In the genomic region with DNA sequence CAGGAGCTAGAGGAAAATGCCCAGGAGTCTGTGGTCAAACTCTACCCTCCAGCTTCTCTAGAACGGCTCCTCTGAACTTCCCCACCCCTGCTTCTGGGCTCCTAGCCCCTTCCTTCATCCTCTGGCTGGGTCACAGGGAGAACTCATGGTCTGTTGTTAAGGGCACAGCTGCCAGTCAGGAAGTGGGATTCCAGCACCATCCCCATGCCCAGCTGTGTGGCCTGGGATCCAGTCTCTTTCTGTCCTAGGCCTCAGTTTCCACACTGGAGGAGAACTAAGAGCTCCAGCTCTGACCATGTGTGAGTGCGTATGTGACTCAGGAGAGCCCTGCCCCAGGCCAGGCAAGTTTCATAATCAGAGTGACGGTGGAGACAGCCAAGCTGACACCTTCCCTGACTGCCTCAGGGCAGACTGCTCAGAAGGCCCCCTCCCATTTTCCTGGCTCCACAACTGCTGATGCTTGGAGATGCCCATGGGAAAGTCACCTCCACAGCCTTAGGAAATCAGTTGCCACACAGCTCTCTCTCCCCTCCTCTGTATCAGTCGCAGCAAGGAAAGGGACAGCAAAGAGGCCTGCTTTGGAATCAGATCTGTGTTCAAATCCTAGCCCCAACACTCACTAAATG, we compare ENCODE assay signal across 9 cellular contexts. TPM values are rescaled to one million over a fixed set of nuclear protein-coding genes. Genes with fewer than 3 reads are reported as not detected.
A peak's percentile ranks its signal among the peaks of the same experiment; 100 is the strongest.
DNase-seq lines count a peak whose midpoint lies in the region; ATAC-seq and TF ChIP-seq lines count a peak whose summit lies in the region.
"Had no signal": no experiment of that assay in that cellular context is flagged by ENCODE, and none has a peak within 500 bp of the region (broad histone marks: within the 10 kb centered on the region; RNA-seq: fewer than 3 reads in every experiment).

No MANE protein-coding gene starts in this region.

- H3K27me3 ChIP-seq in CD4-positive, alpha-beta T cell (ENCODE audit: control insufficient read depth, insufficient read depth, low read length): no peaks in the 10 kb centered on the region
- no peaks in the 10 kb centered on the region for H3K27me3 ChIP-seq in MM.1S (replicated peaks; ENCODE audit: insufficient read depth, low read length)

- H3K27ac Mint-ChIP-seq in CD4-positive, alpha-beta T cell: peak overlapping the region; percentile 88
- H3K27ac Mint-ChIP-seq in nephron: no peak overlapping the region

- H3K4me3 Mint-ChIP-seq in CD4-positive, alpha-beta T cell: peak overlapping the region; percentile 91
- H3K4me3 Mint-ChIP-seq in nephron: peak overlapping the region; percentile 87 to 94 (median 90)

- no peaks in the 10 kb centered on the region for H3K27me3 Mint-ChIP-seq in CD4-positive, alpha-beta T cell
- H3K27me3 Mint-ChIP-seq in nephron (ENCODE audit: low read depth): no peaks in the 10 kb centered on the region

- no peak overlapping the region for H3K27ac ChIP-seq in CD4-positive, alpha-beta T cell (ENCODE audit: low read depth, low read length)
- H3K27ac ChIP-seq in MM.1S (ENCODE audit: low read length): no peak overlapping the region

- no peaks in the 10 kb centered on the region for H3K9me3 ChIP-seq in CD4-positive, alpha-beta T cell (ENCODE audit: control insufficient read depth, low read length)
- no peaks in the 10 kb centered on the region for H3K9me3 ChIP-seq in MM.1S (replicated peaks; ENCODE audit: insufficient read depth, low read length)

- no peaks in the 10 kb centered on the region for H3K9me3 Mint-ChIP-seq in CD4-positive, alpha-beta T cell
- H3K9me3 Mint-ChIP-seq in nephron: no peaks in the 10 kb centered on the region

- no peak overlapping the region for H3K9ac ChIP-seq in MM.1S (ENCODE audit: low read length)

- H3K79me2 ChIP-seq in MM.1S (ENCODE audit: low read length): peaks cover 23% of the 10 kb centered on the region

- TF ChIP-seq CTCF in CD4-positive, alpha-beta T cell (IDR thresholded peaks at IDR 0.05): no peak
- TF ChIP-seq CTCF in MM.1S (IDR thresholded peaks at IDR 0.05; ENCODE audit: low read length) (no peak), nephron (IDR thresholded peaks at IDR 0.05; ENCODE audit: unreplicated experiment in 3 of 3) (no peak)

- H3K4me1 Mint-ChIP-seq in CD4-positive, alpha-beta T cell (ENCODE audit: low read depth): peaks cover 64% of the 10 kb centered on the region
- H3K4me1 Mint-ChIP-seq in nephron: peaks cover 26% of the 10 kb centered on the region

- POLR2A ChIA-PET in CD4-positive, alpha-beta T cell (lab: Charles Lee): interaction anchor here (0.7 to 3.6 kb wide), 5 partner anchors 10 to 18 kb away, joined by 3 to 23 read pairs (median 3); no protein-coding TSS in a partner anchor

- peaks cover 33% of the 10 kb centered on the region for H3K4me1 ChIP-seq in MM.1S (ENCODE audit: low read length)

- no peaks in the 10 kb centered on the region for H3K36me3 ChIP-seq in MM.1S (replicated peaks; ENCODE audit: insufficient read depth, low read length)

- no peak for ATAC-seq in CD4-positive, alpha-beta T cell (ENCODE audit: poor library complexity)
- ATAC-seq in GM21723 (IDR thresholded peaks at IDR 0.05; ENCODE audit: unreplicated experiment) (no peak), HG03095 (IDR thresholded peaks at IDR 0.05; ENCODE audit: unreplicated experiment) (no peak)

- peaks cover 58% of the 10 kb centered on the region for H3K36me3 Mint-ChIP-seq in CD4-positive, alpha-beta T cell (ENCODE audit: low read depth)
- peaks cover 4% of the 10 kb centered on the region for H3K36me3 Mint-ChIP-seq in nephron (ENCODE audit: low read depth)

- no peak overlapping the region for H3K4me3 ChIP-seq in MM.1S (ENCODE audit: low read length)

- intact Hi-C loops in CD4-positive, alpha-beta T cell (cut with DNase I, micrococcal nuclease): loop anchor here in 1 of 2 experiments (5.0 kb wide), 6 partner anchors 64 to 1301 kb away; a partner anchor contains a TSS

- no peak for DNase-seq in CD4-positive, alpha-beta T cell
- no peak for DNase-seq in MM.1S
- DNase-seq in dedifferentiated amniotic fluid mesenchymal stem cell (ENCODE audit: extremely low spot score): peak; percentile 25
- DNase-seq in central memory CD4-positive, alpha-beta T cell: no peak
- no peak for DNase-seq in effector CD8-positive, alpha-beta T cell (lab: John Stamatoyannopoulos, UW)

- H4K20me1 ChIP-seq in MM.1S (ENCODE audit: insufficient read depth, low read length): no peaks in the 10 kb centered on the region

- H3F3A ChIP-seq in MM.1S (ENCODE audit: insufficient read depth, low read length): peaks cover 7% of the 10 kb centered on the region; the same call in 1 of the 2 replicates

- peak overlapping the region; percentile 93; the same call in 1 of the 2 replicates for H3K4me2 ChIP-seq in MM.1S (ENCODE audit: low read depth, low read length)

- H2AFZ ChIP-seq in MM.1S (ENCODE audit: low read length): no peak overlapping the region

- CTCF ChIA-PET in CD4-positive, alpha-beta T cell (lab: Charles Lee): interaction anchor here (0.5 to 4.7 kb wide), 2 partner anchors 11 to 942 kb away, joined by 3 to 33 read pairs; a partner anchor contains a TSS

- H3K9me2 ChIP-seq in MM.1S (replicated peaks; ENCODE audit: insufficient read depth, low read length): no peaks in the 10 kb centered on the region

RNA-seq across cellular contexts. Expression of a gene that starts 1.8 kb away (rescaled TPM):
- total RNA-seq in CD4-positive, alpha-beta T cell: 10 to 100 TPM; 33.1 to 33.7 TPM

RNA-seq across cellular contexts. Expression of a gene that starts 15.3 kb away (rescaled TPM):
- total RNA-seq in CD4-positive, alpha-beta T cell: not detected
- total RNA-seq: mononuclear cell had no signal

RNA-seq across cellular contexts. Expression of a gene that starts 19.0 kb away (rescaled TPM):
- not detected for total RNA-seq in CD4-positive, alpha-beta T cell

RNA-seq across cellular contexts. Expression of a gene that starts 26.6 kb away (rescaled TPM):
- not detected for total RNA-seq in CD4-positive, alpha-beta T cell
- total RNA-seq: mononuclear cell had no signal

RNA-seq across cellular contexts. Expression of a gene that starts 54.8 kb away (rescaled TPM):
- under 1 TPM in 1 of 2 experiments, not detected in 1; 0.22 TPM for total RNA-seq in CD4-positive, alpha-beta T cell
